26 cellular contexts compared by ENCODE assay signal in the genomic region with DNA sequence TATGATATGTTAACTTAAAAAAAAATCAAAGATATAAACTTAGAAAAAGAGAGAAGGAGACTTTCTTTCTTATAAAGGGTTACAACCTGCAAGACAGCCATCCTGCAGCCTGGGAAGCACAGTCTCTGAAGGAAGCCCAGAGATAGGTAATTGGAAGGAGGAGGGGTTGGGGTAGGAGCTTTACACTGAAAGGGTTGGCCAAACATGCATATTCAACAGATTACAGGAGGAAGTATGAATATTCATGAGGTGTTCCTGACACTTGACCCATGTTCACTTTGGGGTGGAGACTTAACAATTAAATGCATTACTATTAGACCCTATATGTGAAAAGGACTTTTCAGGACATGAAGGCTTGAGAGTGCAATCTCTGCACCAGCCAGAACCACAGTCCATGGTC.
"Had no signal": no experiment of that assay in that cellular context is flagged by ENCODE, and none has a peak within 500 bp of the region (broad histone marks: within the 10 kb centered on the region; RNA-seq: fewer than 3 reads in every experiment).

No MANE protein-coding gene starts in this region.

- H3K36me3 ChIP-seq: left ventricle myocardium inferior, lower lobe of right lung, right atrium auricular region, sigmoid colon, stomach, thoracic aorta, transverse colon had no signal

- H3K9me3 Mint-ChIP-seq: dendritic cell treated with granulocyte-macrophage colony-stimulating factor and Interleukin-4, amounts not matched to agents 40 ng/mL and 50 ng/mL, for 4 days had no signal

- H3K4me1 ChIP-seq: foreskin keratinocyte, left ventricle myocardium inferior, lower lobe of right lung, right atrium auricular region, sigmoid colon, stomach, transverse colon had no signal

- H3K27me3 ChIP-seq: foreskin keratinocyte, right atrium auricular region, sigmoid colon, stomach, transverse colon had no signal

- H3K4me3 Mint-ChIP-seq: dendritic cell treated with granulocyte-macrophage colony-stimulating factor and Interleukin-4, amounts not matched to agents 40 ng/mL and 50 ng/mL, for 4 days; endodermal cell; memory B cell; natural killer cell treated with Interleukin-12 subunit alpha and Interleukin-12 subunit beta and Interleukin-15 and Interleukin-18, amount 100 ng/mL, for 72 hours had no signal

- DNase-seq: cerebellar nuclear complex; effector CD4-positive, alpha-beta T cell; endodermal cell; erythroblast; foreskin keratinocyte; head of caudate nucleus; hippocampal formation; kidney; left cardiac atrium; left ventricle myocardium inferior; lower lobe of right lung; midbrain; posterior cingulate gyrus; sigmoid colon; stimulated activated CD4-positive, alpha-beta T cell treated with anti-CD3 and anti-CD28 coated beads, Interleukin-2, amount 100 ng/mL, for 24 hours; stimulated activated CD4-positive, alpha-beta T cell treated with anti-CD3 and anti-CD28 coated beads, Interleukin-4, amount 100 ng/mL, for 4 hours; stimulated activated naive CD4-positive, alpha-beta T cell; stomach; substantia nigra; transverse colon had no signal

- H3K27ac Mint-ChIP-seq: dendritic cell treated with granulocyte-macrophage colony-stimulating factor and Interleukin-4, amounts not matched to agents 40 ng/mL and 50 ng/mL, for 4 days; endodermal cell; memory B cell; natural killer cell treated with Interleukin-12 subunit alpha and Interleukin-12 subunit beta and Interleukin-15 and Interleukin-18, amount 100 ng/mL, for 72 hours had no signal

- H3K4me1 Mint-ChIP-seq: memory B cell had no signal

- H3K9me3 ChIP-seq: left ventricle myocardium inferior, lower lobe of right lung, right atrium auricular region, sigmoid colon, stomach, thoracic aorta, transverse colon had no signal

- H3K36me3 Mint-ChIP-seq: memory B cell; natural killer cell treated with Interleukin-12 subunit alpha and Interleukin-12 subunit beta and Interleukin-15 and Interleukin-18, amount 100 ng/mL, for 72 hours had no signal

- H3K4me3 ChIP-seq: left ventricle myocardium inferior, lower lobe of right lung, right atrium auricular region, sigmoid colon, skin epidermis, stomach, thoracic aorta, transverse colon had no signal

- H3K27me3 Mint-ChIP-seq: dendritic cell treated with granulocyte-macrophage colony-stimulating factor and Interleukin-4, amounts not matched to agents 40 ng/mL and 50 ng/mL, for 4 days; memory B cell; natural killer cell treated with Interleukin-12 subunit alpha and Interleukin-12 subunit beta and Interleukin-15 and Interleukin-18, amount 100 ng/mL, for 72 hours had no signal

- H3K27ac ChIP-seq: foreskin keratinocyte, left ventricle myocardium inferior, lower lobe of right lung, right atrium auricular region, sigmoid colon, skin epidermis, stomach, thoracic aorta, transverse colon had no signal
